In the genomic region with DNA sequence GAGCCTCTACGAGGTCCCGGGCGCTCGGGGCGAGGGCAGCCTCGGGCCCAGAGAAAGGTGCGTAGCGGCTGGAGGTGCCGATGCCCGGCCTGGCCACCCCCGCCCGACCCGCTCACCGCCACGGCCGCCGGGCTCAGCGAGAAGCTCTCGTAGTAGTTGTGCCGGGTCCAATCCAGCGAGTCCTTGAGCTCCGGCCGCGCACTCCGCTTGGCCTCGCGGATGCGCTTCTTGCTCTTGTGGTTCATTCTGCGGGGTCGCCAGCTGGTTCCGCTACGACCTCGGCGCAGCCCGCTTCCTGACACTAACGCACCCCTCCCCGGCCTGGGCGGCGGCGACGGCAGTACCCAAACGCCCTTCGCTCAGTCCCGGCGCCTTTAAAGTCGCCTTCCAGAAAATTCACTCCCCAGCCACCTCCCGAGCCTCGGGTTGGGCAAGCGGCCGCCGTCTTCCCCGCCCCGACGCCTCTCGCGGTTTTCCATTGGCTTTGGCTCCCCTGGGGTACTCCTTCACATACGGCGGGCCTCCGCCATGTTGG, we compare ENCODE assay signal across 2 cellular contexts.
TF ChIP-seq lines count a peak whose summit lies in the region.

Gene JMJD6 (minus strand): TSS at position 376 of the 535 bp plus-strand sequence. CDS start 131 bp downstream, at position 245.

TF ChIP-seq in WTC11, 78 proteins besides CTCF, POLR2A, EP300 and RAD21 (continued from another document):
- TF ChIP-seq, protein P1, sequence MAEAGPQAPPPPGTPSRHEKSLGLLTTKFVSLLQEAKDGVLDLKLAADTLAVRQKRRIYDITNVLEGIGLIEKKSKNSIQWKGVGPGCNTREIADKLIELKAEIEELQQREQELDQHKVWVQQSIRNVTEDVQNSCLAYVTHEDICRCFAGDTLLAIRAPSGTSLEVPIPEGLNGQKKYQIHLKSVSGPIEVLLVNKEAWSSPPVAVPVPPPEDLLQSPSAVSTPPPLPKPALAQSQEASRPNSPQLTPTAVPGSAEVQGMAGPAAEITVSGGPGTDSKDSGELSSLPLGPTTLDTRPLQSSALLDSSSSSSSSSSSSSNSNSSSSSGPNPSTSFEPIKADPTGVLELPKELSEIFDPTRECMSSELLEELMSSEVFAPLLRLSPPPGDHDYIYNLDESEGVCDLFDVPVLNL (CRISPR knock-in tag; IDR thresholded peaks at IDR 0.05; ENCODE audit: borderline replicate concordance, low read depth) = no peak
- TF ChIP-seq FOXK1 (CRISPR knock-in tag; IDR thresholded peaks at IDR 0.05) = peak; percentile 52; the same call in 1 of the 2 replicates
- TF ChIP-seq, protein P2, sequence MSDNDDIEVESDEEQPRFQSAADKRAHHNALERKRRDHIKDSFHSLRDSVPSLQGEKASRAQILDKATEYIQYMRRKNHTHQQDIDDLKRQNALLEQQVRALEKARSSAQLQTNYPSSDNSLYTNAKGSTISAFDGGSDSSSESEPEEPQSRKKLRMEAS (CRISPR knock-in tag; IDR thresholded peaks at IDR 0.05) = peak; percentile 1
- TF ChIP-seq FOXP1 (CRISPR knock-in tag; IDR thresholded peaks at IDR 0.05; ENCODE audit: borderline replicate concordance) = peak; percentile 51; the same call in 1 of the 2 replicates
- peak; percentile 57 for TF ChIP-seq GABPB1 (CRISPR knock-in tag; IDR thresholded peaks at IDR 0.05)
- TF ChIP-seq NFYB (CRISPR knock-in tag; conservative IDR thresholded peaks at IDR 0.05; ENCODE audit: low read depth) = peak; percentile 83
- TF ChIP-seq, protein P3, sequence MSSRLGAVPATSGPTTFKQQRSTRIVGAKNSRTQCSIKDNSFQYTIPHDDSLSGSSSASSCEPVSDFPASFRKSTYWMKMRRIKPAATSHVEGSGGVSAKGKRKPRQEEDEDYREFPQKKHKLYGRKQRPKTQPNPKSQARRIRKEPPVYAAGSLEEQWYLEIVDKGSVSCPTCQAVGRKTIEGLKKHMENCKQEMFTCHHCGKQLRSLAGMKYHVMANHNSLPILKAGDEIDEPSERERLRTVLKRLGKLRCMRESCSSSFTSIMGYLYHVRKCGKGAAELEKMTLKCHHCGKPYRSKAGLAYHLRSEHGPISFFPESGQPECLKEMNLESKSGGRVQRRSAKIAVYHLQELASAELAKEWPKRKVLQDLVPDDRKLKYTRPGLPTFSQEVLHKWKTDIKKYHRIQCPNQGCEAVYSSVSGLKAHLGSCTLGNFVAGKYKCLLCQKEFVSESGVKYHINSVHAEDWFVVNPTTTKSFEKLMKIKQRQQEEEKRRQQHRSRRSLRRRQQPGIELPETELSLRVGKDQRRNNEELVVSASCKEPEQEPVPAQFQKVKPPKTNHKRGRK (CRISPR knock-in tag; IDR thresholded peaks at IDR 0.05; ENCODE audit: borderline replicate concordance) = no peak
TF ChIP-seq in WTC11: peak in this region for 9.

TF ChIP-seq in liver, 16 proteins besides CTCF, POLR2A, EP300 and RAD21 (continued from another document):
- peak; percentile 90 for TF ChIP-seq ZBTB33 (IDR thresholded peaks at IDR 0.05)
